16 cellular contexts compared by ENCODE assay signal in genomic region chr13:23506071-23506820, GRCh38.
DNase-seq lines count a peak whose midpoint lies in the region; ATAC-seq and TF ChIP-seq lines count a peak whose summit lies in the region.
"Had no signal": no experiment of that assay in that cellular context is flagged by ENCODE, and none has a peak within 500 bp of the region (broad histone marks: within the 10 kb centered on the region; RNA-seq: fewer than 3 reads in every experiment).

No MANE protein-coding gene starts in this region.

- no TSS peak for BruUV-seq in PC-3 (replicated peaks; lab: Mats Ljungman, UMichigan)

- H3K9me2 ChIP-seq in PC-3 (replicated peaks; ENCODE audit: low read length) (no peaks in the 10 kb centered on the region), neural cell (ENCODE audit: insufficient read depth, low read length) (no peaks in the 10 kb centered on the region)

- H3K4me1 ChIP-seq in BE2C (peaks cover 28% of the 10 kb centered on the region), PC-3 (ENCODE audit: insufficient read depth, low read length) (peaks cover 53% of the 10 kb centered on the region), vagina (peaks cover 35% of the 10 kb centered on the region)
- H3K4me1 ChIP-seq: colonic mucosa had no signal

- intact Hi-C loops in PC-3 (cut with micrococcal nuclease) (no loop called here), vagina (cut with DNase I) (no loop called here)

- H3K4me2 ChIP-seq in PC-3 (ENCODE audit: low read length) (no peak overlapping the region), neural cell (ENCODE audit: low read length) (no peak overlapping the region)
- H3K4me2 ChIP-seq: BLaER1 had no signal

- POLR2A ChIA-PET in PC-3 (lab: Charles Lee; ENCODE audit: unreplicated experiment) = no interaction called here

- no peak for TF ChIP-seq POLR2A in vagina (IDR thresholded peaks at IDR 0.05)

- no peak for TF ChIP-seq RAD21 in neural cell (conservative IDR thresholded peaks at IDR 0.05)

- H3K9ac ChIP-seq in PC-3 (ENCODE audit: low read length) = no peak overlapping the region
- H3K9ac ChIP-seq in neural cell (ENCODE audit: low read length) = no peak overlapping the region
- H3K9ac ChIP-seq: BLaER1 had no signal

- peak overlapping the region; percentile 7; the same call in 1 of the 2 replicates for H3K27ac ChIP-seq in PC-3 (ENCODE audit: low read length)
- H3K27ac ChIP-seq in neural cell (ENCODE audit: low read length) = peak overlapping the region; percentile 46
- no peak overlapping the region for H3K27ac ChIP-seq in vagina
- H3K27ac ChIP-seq: BLaER1, colonic mucosa had no signal

- DNase-seq in BE2C (peak; percentile 34), PC-3 (no peak), fibroblast of mammary gland (ENCODE audit: low read depth) (peak; percentile 38), NCI-H1436 (lab: John Stamatoyannopoulos, UW) (no peak), vagina (ENCODE audit: extremely low spot score in 2 of 2) (no peak), NCI-H82 treated with DMSO at 0.1 percent for 48 hours (lab: John Stamatoyannopoulos, UW; ENCODE audit: unreplicated experiment) (no peak)
- no peak for DNase-seq in activated CD8-positive, alpha-beta memory T cell treated with anti-CD3 and anti-CD28 coated beads, Interleukin-2, amount 50 U/mL, for 48 hours
- DNase-seq: activated CD4-positive, alpha-beta memory T cell treated with anti-CD3 and anti-CD28 coated beads, Interleukin-2, amount 10 ng/mL, durations not matched to agents 7 days and 5 days; activated naive CD4-positive, alpha-beta T cell treated with anti-CD3 and anti-CD28 coated beads, Interleukin-2, amount 50 U/mL, for 16 hours; colonic mucosa; hippocampal formation; mammary epithelial cell; T-helper 1 cell had no signal

- H3F3A ChIP-seq in PC-3 (ENCODE audit: low read length, unreplicated experiment) = no peaks in the 10 kb centered on the region
- no peaks in the 10 kb centered on the region for H3F3A ChIP-seq in neural cell (ENCODE audit: insufficient read depth, low read length, poor library complexity, severe bottlenecking)

- CTCF ChIA-PET in PC-3 (lab: Charles Lee) = no interaction called here

- no peak for TF ChIP-seq CTCF in BE2C (IDR thresholded peaks at IDR 0.05; ENCODE audit: low read depth, low read length)
- no peak for TF ChIP-seq CTCF in PC-3 (conservative IDR thresholded peaks at IDR 0.05; ENCODE audit: low read depth, low read length)
- TF ChIP-seq CTCF in fibroblast of mammary gland (conservative IDR thresholded peaks at IDR 0.05; ENCODE audit: control insufficient read depth, insufficient read depth, low read depth, low read length) = no peak
- no peak for TF ChIP-seq CTCF in neural cell (IDR thresholded peaks at IDR 0.05; ENCODE audit: poor library complexity, severe bottlenecking)
- no peak for TF ChIP-seq CTCF in vagina (IDR thresholded peaks at IDR 0.05)

- no peak overlapping the region for H2AFZ ChIP-seq in PC-3 (ENCODE audit: low read length)
- H2AFZ ChIP-seq in neural cell (ENCODE audit: low read depth, low read length) = no peak overlapping the region

- no peak for ATAC-seq in PC-3
- ATAC-seq: HepG2 had no signal

- H3K79me2 ChIP-seq in PC-3 (ENCODE audit: low read length) (no peaks in the 10 kb centered on the region), neural cell (replicated peaks; ENCODE audit: insufficient read depth, low read length) (no peaks in the 10 kb centered on the region)

- H3K36me3 ChIP-seq in BE2C = no peaks in the 10 kb centered on the region
- no peaks in the 10 kb centered on the region for H3K36me3 ChIP-seq in PC-3 (ENCODE audit: low read depth, low read length)
- no peaks in the 10 kb centered on the region for H3K36me3 ChIP-seq in neural cell (ENCODE audit: insufficient read depth, low read length)
- H3K36me3 ChIP-seq in vagina = no peaks in the 10 kb centered on the region
- H3K36me3 ChIP-seq: BLaER1, colonic mucosa had no signal

- H3K9me3 ChIP-seq in BE2C (no peaks in the 10 kb centered on the region), PC-3 (ENCODE audit: low read length) (no peaks in the 10 kb centered on the region), neural cell (ENCODE audit: low read length) (no peaks in the 10 kb centered on the region), vagina (no peaks in the 10 kb centered on the region)
- H3K9me3 ChIP-seq: BLaER1, colonic mucosa had no signal

- H3K27me3 ChIP-seq in BE2C (no peaks in the 10 kb centered on the region), PC-3 (ENCODE audit: low read length) (no peaks in the 10 kb centered on the region), neural cell (ENCODE audit: insufficient read depth, low read depth, low read length) (no peaks in the 10 kb centered on the region), vagina (no peaks in the 10 kb centered on the region)
- H3K27me3 ChIP-seq: BLaER1, colonic mucosa had no signal

- peak overlapping the region; percentile 23 for H3K4me3 ChIP-seq in BE2C (ENCODE audit: low read depth, low read length)
- H3K4me3 ChIP-seq in PC-3 (ENCODE audit: low read length) = no peak overlapping the region
- H3K4me3 ChIP-seq in fibroblast of mammary gland (ENCODE audit: control insufficient read depth, low read depth, low read length) = no peak overlapping the region
- no peak overlapping the region for H3K4me3 ChIP-seq in neural cell (ENCODE audit: low read length)
- no peak overlapping the region for H3K4me3 ChIP-seq in vagina
- H3K4me3 ChIP-seq: BLaER1, colonic mucosa had no signal

- TF ChIP-seq EP300 in neural cell (conservative IDR thresholded peaks at IDR 0.05; ENCODE audit: poor library complexity, severe bottlenecking) = peak; percentile 42

- H4K20me1 ChIP-seq in PC-3 (ENCODE audit: low read length) (no peaks in the 10 kb centered on the region), neural cell (ENCODE audit: insufficient read depth) (no peaks in the 10 kb centered on the region)
- H4K20me1 ChIP-seq: BLaER1 had no signal

TF ChIP-seq in neural cell, 6 proteins besides CTCF, POLR2A, EP300 and RAD21:
- TF ChIP-seq MXI1 (conservative IDR thresholded peaks at IDR 0.05; ENCODE audit: poor library complexity, severe bottlenecking) = no peak
- peak; percentile 27 for TF ChIP-seq POLR2AphosphoS5 (IDR thresholded peaks at IDR 0.05)

Comparison
In these comparisons a context has a peak if more than half of its experiments do, and no peak if none do; other contexts are left out.
1. DNase-seq: peak in BE2C (single experiment) and fibroblast of mammary gland (single experiment); none in PC-3 (single experiment), NCI-H1436 (single experiment), vagina (0 of 2), NCI-H82 treated with DMSO at 0.1 percent for 48 hours (single experiment) and activated CD8-positive, alpha-beta memory T cell treated with anti-CD3 and anti-CD28 coated beads, Interleukin-2, amount 50 U/mL, for 48 hours (single experiment).